Comparison of ENCODE assay signal across 32 cellular contexts in genomic region chr2:102690012-102690411, GRCh38.
"Had no signal": no experiment of that assay in that cellular context is flagged by ENCODE, and none has a peak within 500 bp of the region (broad histone marks: within the 10 kb centered on the region; RNA-seq: fewer than 3 reads in every experiment).

No MANE protein-coding gene starts in this region.

- H3K4me1 ChIP-seq: SJSA1 had no signal

- H3K36me3 Mint-ChIP-seq: activated CD8-positive, alpha-beta memory T cell treated with anti-CD3 and anti-CD28 coated beads, Interleukin-2, amount 10 ng/mL, durations not matched to agents 7 days and 5 days; activated naive CD8-positive, alpha-beta T cell treated with anti-CD3 and anti-CD28 coated beads for 36 hours had no signal

- H3K27me3 Mint-ChIP-seq: activated naive CD8-positive, alpha-beta T cell treated with anti-CD3 and anti-CD28 coated beads for 36 hours had no signal

- H3K27ac ChIP-seq: brain microvascular endothelial cell, KMS-11, SJSA1, WERI-Rb-1 had no signal

- H3K36me3 ChIP-seq: brain microvascular endothelial cell, SJSA1, WERI-Rb-1 had no signal

- H3K4me1 Mint-ChIP-seq: activated CD4-positive, alpha-beta memory T cell treated with anti-CD3 and anti-CD28 coated beads, Interleukin-2, amount 10 ng/mL, durations not matched to agents 7 days and 5 days; activated CD8-positive, alpha-beta memory T cell treated with anti-CD3 and anti-CD28 coated beads, Interleukin-2, amount 10 ng/mL, durations not matched to agents 7 days and 5 days; activated naive CD8-positive, alpha-beta T cell treated with anti-CD3 and anti-CD28 coated beads for 36 hours had no signal

- H3K9me3 ChIP-seq: SJSA1, SK-N-SH had no signal

- DNase-seq: activated CD4-positive, alpha-beta memory T cell treated with anti-CD3 and anti-CD28 coated beads, Interleukin-2, amount 10 ng/mL, durations not matched to agents 7 days and 5 days; activated CD4-positive, alpha-beta T cell treated with anti-CD3 and anti-CD28 coated beads, Interleukin-2, amount 50 U/mL, for 1 hour; activated CD4-positive, CD25-positive, alpha-beta regulatory T cell; activated CD8-positive, alpha-beta memory T cell treated with anti-CD3 and anti-CD28 coated beads for 24 hours; activated CD8-positive, alpha-beta memory T cell treated with anti-CD3 and anti-CD28 coated beads, Interleukin-2, amount 10 ng/mL, durations not matched to agents 7 days and 5 days; activated CD8-positive, alpha-beta memory T cell treated with anti-CD3 and anti-CD28 coated beads, Interleukin-2, amount 50 U/mL, for 48 hours; activated effector memory CD4-positive, alpha-beta T cell treated with Interleukin-2 at 50 U/mL for 16 hours; activated naive CD4-positive, alpha-beta T cell treated with anti-CD3 and anti-CD28 coated beads, Interleukin-2, amount 50 U/mL, for 16 hours; activated naive CD8-positive, alpha-beta T cell treated with anti-CD3 and anti-CD28 coated beads for 36 hours; activated T-cell treated with anti-CD3 and anti-CD28 coated beads, Interleukin-2, amount 50 U/mL, for 48 hours; amniotic stem cell; aorta; brain microvascular endothelial cell; central memory CD4-positive, alpha-beta T cell; MM.1S; MV-4-11; NCI-H1092; NCI-H1436 treated with DMSO at 0.1 percent for 48 hours; NCI-H1694 treated with DMSO at 0.1 percent for 48 hours; NCI-H2029; NCI-H345; NCI-H524 treated with DMSO at 0.1 percent for 48 hours; NCI-H748 treated with DMSO at 0.1 percent for 48 hours; OCI-M1; SHP77; SK-N-SH; T-helper 1 cell; T-helper 2 cell; T-helper 9 cell; WERI-Rb-1 had no signal

- ATAC-seq: activated CD8-positive, alpha-beta memory T cell treated with anti-CD3 and anti-CD28 coated beads, Interleukin-2, amount 10 ng/mL, durations not matched to agents 7 days and 5 days had no signal

- H3K9me3 Mint-ChIP-seq: activated CD4-positive, alpha-beta memory T cell treated with anti-CD3 and anti-CD28 coated beads, Interleukin-2, amount 10 ng/mL, durations not matched to agents 7 days and 5 days; activated naive CD8-positive, alpha-beta T cell treated with anti-CD3 and anti-CD28 coated beads for 36 hours had no signal

- H3K27me3 ChIP-seq: brain microvascular endothelial cell, SJSA1 had no signal

- H3K9ac ChIP-seq: KMS-11, SK-N-SH had no signal

- H3K27ac Mint-ChIP-seq: activated CD4-positive, alpha-beta memory T cell treated with anti-CD3 and anti-CD28 coated beads, Interleukin-2, amount 10 ng/mL, durations not matched to agents 7 days and 5 days; activated CD8-positive, alpha-beta memory T cell treated with anti-CD3 and anti-CD28 coated beads, Interleukin-2, amount 10 ng/mL, durations not matched to agents 7 days and 5 days; activated naive CD8-positive, alpha-beta T cell treated with anti-CD3 and anti-CD28 coated beads for 36 hours had no signal

- H3K4me3 Mint-ChIP-seq: activated CD4-positive, alpha-beta memory T cell treated with anti-CD3 and anti-CD28 coated beads, Interleukin-2, amount 10 ng/mL, durations not matched to agents 7 days and 5 days; activated CD8-positive, alpha-beta memory T cell treated with anti-CD3 and anti-CD28 coated beads, Interleukin-2, amount 10 ng/mL, durations not matched to agents 7 days and 5 days; activated naive CD8-positive, alpha-beta T cell treated with anti-CD3 and anti-CD28 coated beads for 36 hours had no signal

- H3K4me3 ChIP-seq: SJSA1 had no signal

- H3K4me2 ChIP-seq: KMS-11, SK-N-SH had no signal
